Comparison of ENCODE assay signal across 19 cellular contexts in the genomic region with DNA sequence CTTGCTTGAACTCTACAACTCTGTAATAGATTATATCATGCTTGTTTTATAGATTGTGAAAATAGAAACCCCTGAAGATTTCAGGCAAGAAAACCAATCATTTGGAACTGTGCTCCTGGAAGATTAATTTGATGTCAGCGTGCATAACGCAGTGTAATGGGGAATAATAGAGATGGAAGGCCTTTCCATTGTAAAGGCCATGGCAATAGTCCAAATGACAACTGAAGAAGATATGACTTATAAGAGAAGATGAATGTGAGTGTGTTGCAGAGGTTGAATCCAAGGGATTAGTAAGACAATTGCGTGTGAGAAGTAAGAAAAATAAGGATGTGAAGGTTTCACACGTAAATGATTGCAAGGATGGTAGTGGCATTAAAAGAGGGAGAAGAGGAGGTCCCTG.
A peak's percentile ranks its signal among the peaks of the same experiment; 100 is the strongest.
DNase-seq lines count a peak whose midpoint lies in the region; ATAC-seq and TF ChIP-seq lines count a peak whose summit lies in the region.
"Had no signal": no experiment of that assay in that cellular context is flagged by ENCODE, and none has a peak within 500 bp of the region (broad histone marks: within the 10 kb centered on the region; RNA-seq: fewer than 3 reads in every experiment).

No MANE protein-coding gene starts in this region.

- 94 to 96% (median 96%) methylated on average over 4 of the region's 4 CpGs for WGBS in psoas muscle, 3 donors

- no peak overlapping the region for H3K4me3 ChIP-seq in fibroblast of pulmonary artery (replicated peaks; ENCODE audit: low read depth, low read length)
- no peak overlapping the region for H3K4me3 ChIP-seq in psoas muscle
- H3K4me3 ChIP-seq in upper lobe of right lung, result no peak overlapping the region
- H3K4me3 ChIP-seq: A549, GM23248, HAP-1 had no signal

- H3K4me1 ChIP-seq in psoas muscle, result peaks cover 40% of the 10 kb centered on the region
- peaks cover 10% of the 10 kb centered on the region for H3K4me1 ChIP-seq in upper lobe of right lung
- H3K4me1 ChIP-seq: A549, Caco-2, HAP-1 had no signal

- intact Hi-C loops in psoas muscle (cut with DNase I), result no loop called here
- intact Hi-C loops in upper lobe of right lung (cut with DNase I), result no loop called here

- H3K36me3 ChIP-seq in psoas muscle (ENCODE audit: insufficient read depth in 1 of 2, low read depth in 1 of 2) (no peaks in the 10 kb centered on the region), upper lobe of right lung (no peaks in the 10 kb centered on the region)
- H3K36me3 ChIP-seq: HAP-1 had no signal

- H3K27ac ChIP-seq in psoas muscle, result peak overlapping the region; percentile 88
- H3K27ac ChIP-seq in upper lobe of right lung, result no peak overlapping the region
- H3K27ac ChIP-seq: 22Rv1, A549, C4-2B had no signal

- DNase-seq in Caki2 (ENCODE audit: low read depth) (peak; percentile 44), fibroblast of pulmonary artery (ENCODE audit: low read depth) (peak; percentile 24), psoas muscle (no peak), upper lobe of right lung (no peak), NCI-H2171 treated with DMSO at 0.1 percent for 48 hours (lab: John Stamatoyannopoulos, UW) (no peak)
- DNase-seq: AML-193; Caco-2; CD4-positive, alpha-beta T cell; DMS153; DMS79; GDM1 had no signal

- H3K9me3 ChIP-seq in psoas muscle (no peaks in the 10 kb centered on the region), upper lobe of right lung (no peaks in the 10 kb centered on the region)
- H3K9me3 ChIP-seq: A549, Caco-2, HAP-1 had no signal

- in situ Hi-C loops in Caki2 (cut with HindIII; ENCODE audit: low pct_unique_long_range_greater_than_20kb, low sequenced_read_pairs), result no loop called here

- TF ChIP-seq CTCF in fibroblast of pulmonary artery (IDR thresholded peaks at IDR 0.05; ENCODE audit: low read length, missing control alignments), result no peak
- TF ChIP-seq CTCF in psoas muscle (IDR thresholded peaks at IDR 0.05), result no peak
- no peak for TF ChIP-seq CTCF in upper lobe of right lung (IDR thresholded peaks at IDR 0.05)

- no peaks in the 10 kb centered on the region for H3K27me3 ChIP-seq in psoas muscle (ENCODE audit: insufficient read depth in 3 of 3, low read length in 2 of 3)
- H3K27me3 ChIP-seq in upper lobe of right lung, result no peaks in the 10 kb centered on the region

- ATAC-seq in SK-N-SH treated with all-trans-retinoic acid at 6 μM for 48 hours (no peak), psoas muscle (no peak), upper lobe of right lung (no peak), HG02970 (IDR thresholded peaks at IDR 0.05; ENCODE audit: low FRiP score, unreplicated experiment) (no peak)
- ATAC-seq: A549, HepG2 had no signal

TF ChIP-seq in SK-N-SH treated with all-trans-retinoic acid at 6 μM for 48 hours, 23 proteins besides CTCF, POLR2A, EP300 and RAD21:
- TF ChIP-seq TOX (CRISPR knock-in tag; IDR thresholded peaks at IDR 0.05; ENCODE audit: borderline replicate concordance) (peak; percentile 86), GLIS3 (CRISPR knock-in tag; IDR thresholded peaks at IDR 0.05) (no peak), RARB (CRISPR knock-in tag; IDR thresholded peaks at IDR 0.05) (peak; percentile 79; the same call in 1 of the 2 replicates), ISL1 (CRISPR knock-in tag; IDR thresholded peaks at IDR 0.05) (no peak), ZC3H10 (CRISPR knock-in tag; IDR thresholded peaks at IDR 0.05) (peak; percentile 95), CREB5 (CRISPR knock-in tag; IDR thresholded peaks at IDR 0.05; ENCODE audit: low read depth) (no peak), ESRRG (CRISPR knock-in tag; IDR thresholded peaks at IDR 0.05) (no peak), ZNF565 (CRISPR knock-in tag; conservative IDR thresholded peaks at IDR 0.05; ENCODE audit: low read depth) (no peak)
- TF ChIP-seq, protein P1, sequence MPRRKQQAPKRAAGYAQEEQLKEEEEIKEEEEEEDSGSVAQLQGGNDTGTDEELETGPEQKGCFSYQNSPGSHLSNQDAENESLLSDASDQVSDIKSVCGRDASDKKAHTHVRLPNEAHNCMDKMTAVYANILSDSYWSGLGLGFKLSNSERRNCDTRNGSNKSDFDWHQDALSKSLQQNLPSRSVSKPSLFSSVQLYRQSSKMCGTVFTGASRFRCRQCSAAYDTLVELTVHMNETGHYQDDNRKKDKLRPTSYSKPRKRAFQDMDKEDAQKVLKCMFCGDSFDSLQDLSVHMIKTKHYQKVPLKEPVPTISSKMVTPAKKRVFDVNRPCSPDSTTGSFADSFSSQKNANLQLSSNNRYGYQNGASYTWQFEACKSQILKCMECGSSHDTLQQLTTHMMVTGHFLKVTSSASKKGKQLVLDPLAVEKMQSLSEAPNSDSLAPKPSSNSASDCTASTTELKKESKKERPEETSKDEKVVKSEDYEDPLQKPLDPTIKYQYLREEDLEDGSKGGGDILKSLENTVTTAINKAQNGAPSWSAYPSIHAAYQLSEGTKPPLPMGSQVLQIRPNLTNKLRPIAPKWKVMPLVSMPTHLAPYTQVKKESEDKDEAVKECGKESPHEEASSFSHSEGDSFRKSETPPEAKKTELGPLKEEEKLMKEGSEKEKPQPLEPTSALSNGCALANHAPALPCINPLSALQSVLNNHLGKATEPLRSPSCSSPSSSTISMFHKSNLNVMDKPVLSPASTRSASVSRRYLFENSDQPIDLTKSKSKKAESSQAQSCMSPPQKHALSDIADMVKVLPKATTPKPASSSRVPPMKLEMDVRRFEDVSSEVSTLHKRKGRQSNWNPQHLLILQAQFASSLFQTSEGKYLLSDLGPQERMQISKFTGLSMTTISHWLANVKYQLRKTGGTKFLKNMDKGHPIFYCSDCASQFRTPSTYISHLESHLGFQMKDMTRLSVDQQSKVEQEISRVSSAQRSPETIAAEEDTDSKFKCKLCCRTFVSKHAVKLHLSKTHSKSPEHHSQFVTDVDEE (CRISPR knock-in tag; IDR thresholded peaks at IDR 0.05), result no peak

Comparison
In these comparisons a context has a peak if more than half of its experiments do, and no peak if none do; other contexts are left out.
1. DNase-seq: peak in Caki2 (single experiment) and fibroblast of pulmonary artery (single experiment); none in psoas muscle (0 of 2), upper lobe of right lung (single experiment) and NCI-H2171 treated with DMSO at 0.1 percent for 48 hours (single experiment).